ENCODE assay signal across 2 cellular contexts in the genomic region with DNA sequence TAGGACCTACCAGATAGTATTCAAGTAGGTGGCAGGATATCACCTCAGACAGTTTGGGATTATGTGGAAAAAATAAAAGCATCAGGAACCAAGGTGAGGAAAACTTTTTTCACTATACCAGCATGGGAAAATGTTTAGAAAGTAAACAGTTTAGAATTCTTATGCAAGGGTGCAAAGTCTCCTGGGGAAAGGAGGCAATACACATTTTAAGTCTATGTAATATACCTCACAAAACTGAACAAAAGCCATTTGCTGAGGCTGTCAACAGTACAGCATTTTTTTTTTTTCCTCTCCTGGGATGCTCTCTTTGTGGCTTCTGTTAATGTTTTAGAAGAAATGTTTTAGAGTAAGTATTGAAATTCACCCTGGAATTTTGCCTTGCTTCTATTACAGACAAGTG.
TF ChIP-seq lines count a peak whose summit lies in the region.

No MANE protein-coding gene starts in this region.

TF ChIP-seq in GM12878, 131 proteins besides CTCF, POLR2A, EP300 and RAD21 (continued from another document):
- no peak for TF ChIP-seq POU2F2 (IDR thresholded peaks at IDR 0.05; ENCODE audit: borderline replicate concordance, low read depth, low read length)
- TF ChIP-seq ZNF217 (IDR thresholded peaks at IDR 0.05): no peak
- no peak for TF ChIP-seq KLF5 (IDR thresholded peaks at IDR 0.05; ENCODE audit: partially characterized antibody)
- no peak for TF ChIP-seq NFYA (IDR thresholded peaks at IDR 0.05; ENCODE audit: borderline replicate concordance, low read depth, low read length)
- no peak for TF ChIP-seq EED (IDR thresholded peaks at IDR 0.05; ENCODE audit: low read depth)
- TF ChIP-seq, protein P1, sequence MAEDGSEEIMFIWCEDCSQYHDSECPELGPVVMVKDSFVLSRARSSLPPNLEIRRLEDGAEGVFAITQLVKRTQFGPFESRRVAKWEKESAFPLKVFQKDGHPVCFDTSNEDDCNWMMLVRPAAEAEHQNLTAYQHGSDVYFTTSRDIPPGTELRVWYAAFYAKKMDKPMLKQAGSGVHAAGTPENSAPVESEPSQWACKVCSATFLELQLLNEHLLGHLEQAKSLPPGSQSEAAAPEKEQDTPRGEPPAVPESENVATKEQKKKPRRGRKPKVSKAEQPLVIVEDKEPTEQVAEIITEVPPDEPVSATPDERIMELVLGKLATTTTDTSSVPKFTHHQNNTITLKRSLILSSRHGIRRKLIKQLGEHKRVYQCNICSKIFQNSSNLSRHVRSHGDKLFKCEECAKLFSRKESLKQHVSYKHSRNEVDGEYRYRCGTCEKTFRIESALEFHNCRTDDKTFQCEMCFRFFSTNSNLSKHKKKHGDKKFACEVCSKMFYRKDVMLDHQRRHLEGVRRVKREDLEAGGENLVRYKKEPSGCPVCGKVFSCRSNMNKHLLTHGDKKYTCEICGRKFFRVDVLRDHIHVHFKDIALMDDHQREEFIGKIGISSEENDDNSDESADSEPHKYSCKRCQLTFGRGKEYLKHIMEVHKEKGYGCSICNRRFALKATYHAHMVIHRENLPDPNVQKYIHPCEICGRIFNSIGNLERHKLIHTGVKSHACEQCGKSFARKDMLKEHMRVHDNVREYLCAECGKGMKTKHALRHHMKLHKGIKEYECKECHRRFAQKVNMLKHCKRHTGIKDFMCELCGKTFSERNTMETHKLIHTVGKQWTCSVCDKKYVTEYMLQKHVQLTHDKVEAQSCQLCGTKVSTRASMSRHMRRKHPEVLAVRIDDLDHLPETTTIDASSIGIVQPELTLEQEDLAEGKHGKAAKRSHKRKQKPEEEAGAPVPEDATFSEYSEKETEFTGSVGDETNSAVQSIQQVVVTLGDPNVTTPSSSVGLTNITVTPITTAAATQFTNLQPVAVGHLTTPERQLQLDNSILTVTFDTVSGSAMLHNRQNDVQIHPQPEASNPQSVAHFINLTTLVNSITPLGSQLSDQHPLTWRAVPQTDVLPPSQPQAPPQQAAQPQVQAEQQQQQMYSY (CRISPR knock-in tag; IDR thresholded peaks at IDR 0.05): no peak
- TF ChIP-seq, protein P2, sequence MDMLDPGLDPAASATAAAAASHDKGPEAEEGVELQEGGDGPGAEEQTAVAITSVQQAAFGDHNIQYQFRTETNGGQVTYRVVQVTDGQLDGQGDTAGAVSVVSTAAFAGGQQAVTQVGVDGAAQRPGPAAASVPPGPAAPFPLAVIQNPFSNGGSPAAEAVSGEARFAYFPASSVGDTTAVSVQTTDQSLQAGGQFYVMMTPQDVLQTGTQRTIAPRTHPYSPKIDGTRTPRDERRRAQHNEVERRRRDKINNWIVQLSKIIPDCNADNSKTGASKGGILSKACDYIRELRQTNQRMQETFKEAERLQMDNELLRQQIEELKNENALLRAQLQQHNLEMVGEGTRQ (IDR thresholded peaks at IDR 0.05; ENCODE audit: borderline replicate concordance, low read depth, low read length): no peak
- TF ChIP-seq NR2C2 (IDR thresholded peaks at IDR 0.05; ENCODE audit: borderline replicate concordance, control insufficient read depth, insufficient read length, low read depth): no peak

TF ChIP-seq in HepG2, 621 proteins besides CTCF, POLR2A, EP300 and RAD21 (continued from another document and continues in another):
- TF ChIP-seq ZBTB7B (CRISPR knock-in tag; IDR thresholded peaks at IDR 0.05) (no peak), ZNF747 (CRISPR knock-in tag; IDR thresholded peaks at IDR 0.05; ENCODE audit: borderline replicate concordance) (no peak), ZNF124 (CRISPR knock-in tag; IDR thresholded peaks at IDR 0.05) (no peak), MIER2 (CRISPR knock-in tag; IDR thresholded peaks at IDR 0.05) (no peak), ZNF24 (IDR thresholded peaks at IDR 0.05) (no peak), FOXA1 (IDR thresholded peaks at IDR 0.05) (no peak), FOXA1 (CRISPR knock-in tag; IDR thresholded peaks at IDR 0.05) (peak; percentile 57; the same call in 1 of the 2 replicates), TGIF2 (CRISPR knock-in tag; IDR thresholded peaks at IDR 0.05) (0 out of 2 replicates have a peak, but pooled peaks have one; percentile 42), SMAD9 (CRISPR knock-in tag; IDR thresholded peaks at IDR 0.05) (no peak), ARNT (IDR thresholded peaks at IDR 0.05) (no peak), ISL2 (CRISPR knock-in tag; IDR thresholded peaks at IDR 0.05) (no peak), ZBTB20 (CRISPR knock-in tag; IDR thresholded peaks at IDR 0.05; ENCODE audit: borderline replicate concordance, low read depth) (no peak), ZMYM4 (CRISPR knock-in tag; IDR thresholded peaks at IDR 0.05) (no peak), ZNF629 (CRISPR knock-in tag; conservative IDR thresholded peaks at IDR 0.05) (no peak), KDM4B (CRISPR knock-in tag; IDR thresholded peaks at IDR 0.05) (no peak), PAX8 (CRISPR knock-in tag; IDR thresholded peaks at IDR 0.05; ENCODE audit: borderline replicate concordance) (no peak)
- TF ChIP-seq, protein P3, sequence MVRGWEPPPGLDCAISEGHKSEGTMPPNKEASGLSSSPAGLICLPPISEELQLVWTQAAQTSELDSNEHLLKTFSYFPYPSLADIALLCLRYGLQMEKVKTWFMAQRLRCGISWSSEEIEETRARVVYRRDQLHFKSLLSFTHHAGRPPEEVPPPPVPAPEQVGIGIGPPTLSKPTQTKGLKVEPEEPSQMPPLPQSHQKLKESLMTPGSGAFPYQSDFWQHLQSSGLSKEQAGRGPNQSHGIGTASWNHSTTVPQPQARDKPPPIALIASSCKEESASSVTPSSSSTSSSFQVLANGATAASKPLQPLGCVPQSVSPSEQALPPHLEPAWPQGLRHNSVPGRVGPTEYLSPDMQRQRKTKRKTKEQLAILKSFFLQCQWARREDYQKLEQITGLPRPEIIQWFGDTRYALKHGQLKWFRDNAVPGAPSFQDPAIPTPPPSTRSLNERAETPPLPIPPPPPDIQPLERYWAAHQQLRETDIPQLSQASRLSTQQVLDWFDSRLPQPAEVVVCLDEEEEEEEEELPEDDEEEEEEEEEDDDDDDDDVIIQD (CRISPR knock-in tag; IDR thresholded peaks at IDR 0.05; ENCODE audit: low read depth): peak; percentile 83; the same call in 1 of the 2 replicates
- TF ChIP-seq, protein P4, sequence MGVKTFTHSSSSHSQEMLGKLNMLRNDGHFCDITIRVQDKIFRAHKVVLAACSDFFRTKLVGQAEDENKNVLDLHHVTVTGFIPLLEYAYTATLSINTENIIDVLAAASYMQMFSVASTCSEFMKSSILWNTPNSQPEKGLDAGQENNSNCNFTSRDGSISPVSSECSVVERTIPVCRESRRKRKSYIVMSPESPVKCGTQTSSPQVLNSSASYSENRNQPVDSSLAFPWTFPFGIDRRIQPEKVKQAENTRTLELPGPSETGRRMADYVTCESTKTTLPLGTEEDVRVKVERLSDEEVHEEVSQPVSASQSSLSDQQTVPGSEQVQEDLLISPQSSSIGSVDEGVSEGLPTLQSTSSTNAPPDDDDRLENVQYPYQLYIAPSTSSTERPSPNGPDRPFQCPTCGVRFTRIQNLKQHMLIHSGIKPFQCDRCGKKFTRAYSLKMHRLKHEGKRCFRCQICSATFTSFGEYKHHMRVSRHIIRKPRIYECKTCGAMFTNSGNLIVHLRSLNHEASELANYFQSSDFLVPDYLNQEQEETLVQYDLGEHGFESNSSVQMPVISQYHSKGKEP (CRISPR knock-in tag; IDR thresholded peaks at IDR 0.05): no peak
- TF ChIP-seq, protein P5, sequence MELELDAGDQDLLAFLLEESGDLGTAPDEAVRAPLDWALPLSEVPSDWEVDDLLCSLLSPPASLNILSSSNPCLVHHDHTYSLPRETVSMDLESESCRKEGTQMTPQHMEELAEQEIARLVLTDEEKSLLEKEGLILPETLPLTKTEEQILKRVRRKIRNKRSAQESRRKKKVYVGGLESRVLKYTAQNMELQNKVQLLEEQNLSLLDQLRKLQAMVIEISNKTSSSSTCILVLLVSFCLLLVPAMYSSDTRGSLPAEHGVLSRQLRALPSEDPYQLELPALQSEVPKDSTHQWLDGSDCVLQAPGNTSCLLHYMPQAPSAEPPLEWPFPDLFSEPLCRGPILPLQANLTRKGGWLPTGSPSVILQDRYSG (CRISPR knock-in tag; IDR thresholded peaks at IDR 0.05): no peak
- TF ChIP-seq, protein P6, sequence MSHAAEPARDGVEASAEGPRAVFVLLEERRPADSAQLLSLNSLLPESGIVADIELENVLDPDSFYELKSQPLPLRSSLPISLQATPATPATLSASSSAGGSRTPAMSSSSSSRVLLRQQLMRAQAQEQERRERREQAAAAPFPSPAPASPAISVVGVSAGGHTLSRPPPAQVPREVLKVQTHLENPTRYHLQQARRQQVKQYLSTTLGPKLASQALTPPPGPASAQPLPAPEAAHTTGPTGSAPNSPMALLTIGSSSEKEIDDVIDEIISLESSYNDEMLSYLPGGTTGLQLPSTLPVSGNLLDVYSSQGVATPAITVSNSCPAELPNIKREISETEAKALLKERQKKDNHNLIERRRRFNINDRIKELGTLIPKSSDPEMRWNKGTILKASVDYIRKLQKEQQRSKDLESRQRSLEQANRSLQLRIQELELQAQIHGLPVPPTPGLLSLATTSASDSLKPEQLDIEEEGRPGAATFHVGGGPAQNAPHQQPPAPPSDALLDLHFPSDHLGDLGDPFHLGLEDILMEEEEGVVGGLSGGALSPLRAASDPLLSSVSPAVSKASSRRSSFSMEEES (CRISPR knock-in tag; IDR thresholded peaks at IDR 0.05): 0 out of 2 replicates have a peak, but pooled peaks have one; percentile 29
- TF ChIP-seq, protein P7, sequence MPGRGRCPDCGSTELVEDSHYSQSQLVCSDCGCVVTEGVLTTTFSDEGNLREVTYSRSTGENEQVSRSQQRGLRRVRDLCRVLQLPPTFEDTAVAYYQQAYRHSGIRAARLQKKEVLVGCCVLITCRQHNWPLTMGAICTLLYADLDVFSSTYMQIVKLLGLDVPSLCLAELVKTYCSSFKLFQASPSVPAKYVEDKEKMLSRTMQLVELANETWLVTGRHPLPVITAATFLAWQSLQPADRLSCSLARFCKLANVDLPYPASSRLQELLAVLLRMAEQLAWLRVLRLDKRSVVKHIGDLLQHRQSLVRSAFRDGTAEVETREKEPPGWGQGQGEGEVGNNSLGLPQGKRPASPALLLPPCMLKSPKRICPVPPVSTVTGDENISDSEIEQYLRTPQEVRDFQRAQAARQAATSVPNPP (CRISPR knock-in tag; IDR thresholded peaks at IDR 0.05): no peak
- TF ChIP-seq, protein P8, sequence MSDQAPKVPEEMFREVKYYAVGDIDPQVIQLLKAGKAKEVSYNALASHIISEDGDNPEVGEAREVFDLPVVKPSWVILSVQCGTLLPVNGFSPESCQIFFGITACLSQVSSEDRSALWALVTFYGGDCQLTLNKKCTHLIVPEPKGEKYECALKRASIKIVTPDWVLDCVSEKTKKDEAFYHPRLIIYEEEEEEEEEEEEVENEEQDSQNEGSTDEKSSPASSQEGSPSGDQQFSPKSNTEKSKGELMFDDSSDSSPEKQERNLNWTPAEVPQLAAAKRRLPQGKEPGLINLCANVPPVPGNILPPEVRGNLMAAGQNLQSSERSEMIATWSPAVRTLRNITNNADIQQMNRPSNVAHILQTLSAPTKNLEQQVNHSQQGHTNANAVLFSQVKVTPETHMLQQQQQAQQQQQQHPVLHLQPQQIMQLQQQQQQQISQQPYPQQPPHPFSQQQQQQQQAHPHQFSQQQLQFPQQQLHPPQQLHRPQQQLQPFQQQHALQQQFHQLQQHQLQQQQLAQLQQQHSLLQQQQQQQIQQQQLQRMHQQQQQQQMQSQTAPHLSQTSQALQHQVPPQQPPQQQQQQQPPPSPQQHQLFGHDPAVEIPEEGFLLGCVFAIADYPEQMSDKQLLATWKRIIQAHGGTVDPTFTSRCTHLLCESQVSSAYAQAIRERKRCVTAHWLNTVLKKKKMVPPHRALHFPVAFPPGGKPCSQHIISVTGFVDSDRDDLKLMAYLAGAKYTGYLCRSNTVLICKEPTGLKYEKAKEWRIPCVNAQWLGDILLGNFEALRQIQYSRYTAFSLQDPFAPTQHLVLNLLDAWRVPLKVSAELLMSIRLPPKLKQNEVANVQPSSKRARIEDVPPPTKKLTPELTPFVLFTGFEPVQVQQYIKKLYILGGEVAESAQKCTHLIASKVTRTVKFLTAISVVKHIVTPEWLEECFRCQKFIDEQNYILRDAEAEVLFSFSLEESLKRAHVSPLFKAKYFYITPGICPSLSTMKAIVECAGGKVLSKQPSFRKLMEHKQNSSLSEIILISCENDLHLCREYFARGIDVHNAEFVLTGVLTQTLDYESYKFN (CRISPR knock-in tag; conservative IDR thresholded peaks at IDR 0.05): peak; percentile 83
- TF ChIP-seq, protein P9, sequence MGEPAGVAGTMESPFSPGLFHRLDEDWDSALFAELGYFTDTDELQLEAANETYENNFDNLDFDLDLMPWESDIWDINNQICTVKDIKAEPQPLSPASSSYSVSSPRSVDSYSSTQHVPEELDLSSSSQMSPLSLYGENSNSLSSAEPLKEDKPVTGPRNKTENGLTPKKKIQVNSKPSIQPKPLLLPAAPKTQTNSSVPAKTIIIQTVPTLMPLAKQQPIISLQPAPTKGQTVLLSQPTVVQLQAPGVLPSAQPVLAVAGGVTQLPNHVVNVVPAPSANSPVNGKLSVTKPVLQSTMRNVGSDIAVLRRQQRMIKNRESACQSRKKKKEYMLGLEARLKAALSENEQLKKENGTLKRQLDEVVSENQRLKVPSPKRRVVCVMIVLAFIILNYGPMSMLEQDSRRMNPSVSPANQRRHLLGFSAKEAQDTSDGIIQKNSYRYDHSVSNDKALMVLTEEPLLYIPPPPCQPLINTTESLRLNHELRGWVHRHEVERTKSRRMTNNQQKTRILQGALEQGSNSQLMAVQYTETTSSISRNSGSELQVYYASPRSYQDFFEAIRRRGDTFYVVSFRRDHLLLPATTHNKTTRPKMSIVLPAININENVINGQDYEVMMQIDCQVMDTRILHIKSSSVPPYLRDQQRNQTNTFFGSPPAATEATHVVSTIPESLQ (CRISPR knock-in tag; conservative IDR thresholded peaks at IDR 0.05): no peak
- TF ChIP-seq, protein P10, sequence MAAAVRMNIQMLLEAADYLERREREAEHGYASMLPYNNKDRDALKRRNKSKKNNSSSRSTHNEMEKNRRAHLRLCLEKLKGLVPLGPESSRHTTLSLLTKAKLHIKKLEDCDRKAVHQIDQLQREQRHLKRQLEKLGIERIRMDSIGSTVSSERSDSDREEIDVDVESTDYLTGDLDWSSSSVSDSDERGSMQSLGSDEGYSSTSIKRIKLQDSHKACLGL (CRISPR knock-in tag; IDR thresholded peaks at IDR 0.05): no peak
- TF ChIP-seq, protein P11, sequence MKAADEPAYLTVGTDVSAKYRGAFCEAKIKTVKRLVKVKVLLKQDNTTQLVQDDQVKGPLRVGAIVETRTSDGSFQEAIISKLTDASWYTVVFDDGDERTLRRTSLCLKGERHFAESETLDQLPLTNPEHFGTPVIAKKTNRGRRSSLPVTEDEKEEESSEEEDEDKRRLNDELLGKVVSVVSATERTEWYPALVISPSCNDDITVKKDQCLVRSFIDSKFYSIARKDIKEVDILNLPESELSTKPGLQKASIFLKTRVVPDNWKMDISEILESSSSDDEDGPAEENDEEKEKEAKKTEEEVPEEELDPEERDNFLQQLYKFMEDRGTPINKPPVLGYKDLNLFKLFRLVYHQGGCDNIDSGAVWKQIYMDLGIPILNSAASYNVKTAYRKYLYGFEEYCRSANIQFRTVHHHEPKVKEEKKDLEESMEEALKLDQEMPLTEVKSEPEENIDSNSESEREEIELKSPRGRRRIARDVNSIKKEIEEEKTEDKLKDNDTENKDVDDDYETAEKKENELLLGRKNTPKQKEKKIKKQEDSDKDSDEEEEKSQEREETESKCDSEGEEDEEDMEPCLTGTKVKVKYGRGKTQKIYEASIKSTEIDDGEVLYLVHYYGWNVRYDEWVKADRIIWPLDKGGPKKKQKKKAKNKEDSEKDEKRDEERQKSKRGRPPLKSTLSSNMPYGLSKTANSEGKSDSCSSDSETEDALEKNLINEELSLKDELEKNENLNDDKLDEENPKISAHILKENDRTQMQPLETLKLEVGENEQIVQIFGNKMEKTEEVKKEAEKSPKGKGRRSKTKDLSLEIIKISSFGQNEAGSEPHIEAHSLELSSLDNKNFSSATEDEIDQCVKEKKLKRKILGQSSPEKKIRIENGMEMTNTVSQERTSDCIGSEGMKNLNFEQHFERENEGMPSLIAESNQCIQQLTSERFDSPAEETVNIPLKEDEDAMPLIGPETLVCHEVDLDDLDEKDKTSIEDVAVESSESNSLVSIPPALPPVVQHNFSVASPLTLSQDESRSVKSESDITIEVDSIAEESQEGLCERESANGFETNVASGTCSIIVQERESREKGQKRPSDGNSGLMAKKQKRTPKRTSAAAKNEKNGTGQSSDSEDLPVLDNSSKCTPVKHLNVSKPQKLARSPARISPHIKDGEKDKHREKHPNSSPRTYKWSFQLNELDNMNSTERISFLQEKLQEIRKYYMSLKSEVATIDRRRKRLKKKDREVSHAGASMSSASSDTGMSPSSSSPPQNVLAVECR (CRISPR knock-in tag; IDR thresholded peaks at IDR 0.05; ENCODE audit: borderline replicate concordance): no peak
